ENCODE assay signal across 24 cellular contexts in genomic region chr9:18580146-18580545, GRCh38.
"Had no signal": no experiment of that assay in that cellular context is flagged by ENCODE, and none has a peak within 500 bp of the region (broad histone marks: within the 10 kb centered on the region; RNA-seq: fewer than 3 reads in every experiment).

No MANE protein-coding gene starts in this region.

- H3K4me1 ChIP-seq: gastroesophageal sphincter, psoas muscle, right lobe of liver had no signal

- H3K4me3 ChIP-seq: coronary artery, gastroesophageal sphincter, lung, psoas muscle, right lobe of liver, skin epidermis, thoracic aorta, transverse colon had no signal

- ATAC-seq: gastroesophageal sphincter; left colon; left ventricle myocardium superior; natural killer cell treated with Interleukin-12 subunit alpha and Interleukin-12 subunit beta and Interleukin-15 and Interleukin-18, amount 100 ng/mL, for 72 hours; psoas muscle; right lobe of liver; stimulated activated naive B cell treated with anti-CD40 and anti-IgM and Interleukin-4, amounts not matched to agents 10 μg/mL and 1 μg/mL and 100 μg/mL, for 72 hours; stimulated activated naive CD8-positive, alpha-beta T cell treated with anti-CD3 and anti-CD28 coated beads, Interleukin-15, amount 100 ng/mL, for 72 hours had no signal

- H3K9me3 ChIP-seq: gastroesophageal sphincter, psoas muscle, right lobe of liver, thoracic aorta, transverse colon had no signal

- DNase-seq: effector CD4-positive, alpha-beta T cell; endodermal cell; erythroblast; immature natural killer cell; left colon; left ventricle myocardium superior; mesenchymal stem cell; midbrain; occipital lobe; psoas muscle; retina; right lobe of liver; stimulated activated CD4-positive, alpha-beta T cell treated with anti-CD3 and anti-CD28 coated beads, Interleukin-2, amount 100 ng/mL, for 24 hours; stimulated activated CD4-positive, alpha-beta T cell treated with anti-CD3 and anti-CD28 coated beads, Interleukin-4, amount 100 ng/mL, for 4 hours; stimulated activated naive B cell treated with anti-CD40 and anti-IgM and Interleukin-4, amounts not matched to agents 10 μg/mL and 1 μg/mL and 100 μg/mL, for 72 hours; stimulated activated naive CD8-positive, alpha-beta T cell treated with anti-CD3 and anti-CD28 coated beads, Interleukin-15, amount 100 ng/mL, for 72 hours; substantia nigra; transverse colon had no signal

- H3K27ac ChIP-seq: coronary artery, gastroesophageal sphincter, psoas muscle, right lobe of liver, skin epidermis, thoracic aorta, transverse colon had no signal

- H3K36me3 ChIP-seq: gastroesophageal sphincter, right lobe of liver, thoracic aorta, transverse colon had no signal

- H3K27me3 ChIP-seq: gastroesophageal sphincter, right lobe of liver, transverse colon had no signal
